17 cellular contexts compared by ENCODE assay signal in the genomic region with DNA sequence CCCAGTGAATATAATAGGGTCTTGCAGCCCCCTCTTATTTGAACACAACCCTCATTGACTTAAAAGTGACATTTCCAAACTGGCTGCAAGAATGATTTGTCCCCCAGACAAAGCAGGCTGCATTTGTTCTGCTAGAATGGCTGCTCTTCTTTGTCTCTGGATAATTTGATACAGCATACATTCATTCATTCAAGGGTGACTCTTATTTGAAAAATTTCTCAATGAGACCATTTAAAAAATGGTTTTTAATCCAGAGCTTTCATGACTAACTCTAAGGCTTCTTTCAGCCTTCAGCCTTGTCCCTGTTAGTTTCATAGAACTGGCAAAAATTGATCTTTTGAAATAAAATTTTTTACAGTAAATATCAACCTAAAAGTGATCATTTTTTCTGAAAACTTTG.
"Had no signal": no experiment of that assay in that cellular context is flagged by ENCODE, and none has a peak within 500 bp of the region (broad histone marks: within the 10 kb centered on the region; RNA-seq: fewer than 3 reads in every experiment).

No MANE protein-coding gene starts in this region.

- H3K4me3 ChIP-seq: esophagus squamous epithelium, right lobe of liver, skin epidermis, thoracic aorta, upper lobe of left lung had no signal

- H3K36me3 ChIP-seq: esophagus squamous epithelium, right lobe of liver, thoracic aorta, upper lobe of left lung had no signal

- H3K9me3 ChIP-seq: esophagus squamous epithelium, right lobe of liver, thoracic aorta, upper lobe of left lung had no signal

- DNase-seq: activated CD4-positive, alpha-beta memory T cell treated with anti-CD3 and anti-CD28 coated beads, Interleukin-2, amount 10 ng/mL, durations not matched to agents 7 days and 5 days; activated CD4-positive, alpha-beta T cell treated with anti-CD3 and anti-CD28 coated beads for 1 hour; activated CD4-positive, alpha-beta T cell treated with anti-CD3 and anti-CD28 coated beads, Interleukin-2, amount 10 ng/mL, durations not matched to agents 7 days and 5 days; activated CD8-positive, alpha-beta memory T cell treated with anti-CD3 and anti-CD28 coated beads, Interleukin-2, amount 50 U/mL, for 48 hours; activated gamma-delta T cell treated with Interleukin-2 at 50 U/mL for 16 hours; activated naive CD4-positive, alpha-beta T cell treated with anti-CD3 and anti-CD28 coated beads, Interleukin-2, amount 50 U/mL, for 16 hours; activated T-cell treated with anti-CD3 and anti-CD28 coated beads, Interleukin-2, amount 50 U/mL, for 4 hours; amygdala; esophagus squamous epithelium; naive thymus-derived CD8-positive, alpha-beta T cell; right lobe of liver; stimulated activated CD4-positive, alpha-beta T cell treated with anti-CD3 and anti-CD28 coated beads, Interleukin-12 subunit alpha, Interleukin-12 subunit beta, amount 100 ng/mL, for 4 hours; stimulated activated CD4-positive, alpha-beta T cell treated with anti-CD3 and anti-CD28 coated beads, Interleukin-4, amount 100 ng/mL, for 1 hour; T-helper 17 cell; upper lobe of left lung had no signal

- H3K4me1 ChIP-seq: right lobe of liver had no signal

- H3K27ac ChIP-seq: esophagus squamous epithelium, right lobe of liver, skin epidermis, thoracic aorta, upper lobe of left lung had no signal

- H3K27me3 ChIP-seq: esophagus squamous epithelium, right lobe of liver, upper lobe of left lung had no signal
